8 cellular contexts compared by ENCODE assay signal in the genomic region with DNA sequence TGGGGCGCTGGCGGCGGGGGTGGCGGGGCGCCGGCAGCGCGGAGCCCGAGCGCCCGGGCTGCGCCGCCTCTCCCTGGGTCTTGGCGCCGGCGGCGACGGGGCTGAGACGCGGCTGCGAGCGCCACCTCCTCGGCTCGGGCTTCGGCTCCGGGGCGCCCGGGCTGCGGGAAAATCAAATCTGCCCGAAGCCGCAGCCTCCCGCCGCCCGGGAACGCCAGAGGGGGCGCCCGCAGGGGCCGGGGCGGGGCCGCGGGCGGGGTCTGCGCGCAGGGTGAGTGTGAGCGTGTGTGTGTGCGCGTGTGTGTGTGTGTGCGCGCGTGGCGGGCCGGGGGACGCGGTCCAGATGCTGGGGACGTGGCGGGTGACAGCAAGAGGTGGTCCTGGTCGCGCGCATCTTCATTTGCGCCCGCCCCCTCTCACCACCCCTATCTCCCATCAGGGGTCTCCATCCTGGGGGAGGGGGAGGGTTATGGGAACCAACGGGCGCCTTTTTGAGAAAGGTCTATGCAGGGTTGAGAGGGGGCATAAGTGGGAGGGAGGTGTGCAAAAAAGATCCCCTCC. TPM values are rescaled to one million over a fixed set of nuclear protein-coding genes. Genes with fewer than 3 reads are reported as not detected.
DNase-seq lines count a peak whose midpoint lies in the region; ATAC-seq and TF ChIP-seq lines count a peak whose summit lies in the region.

No MANE protein-coding gene starts in this region.

- CTCF ChIA-PET in Caco-2 (lab: Charles Lee): no interaction called here

- H3K4me3 Mint-ChIP-seq in Caco-2 (ENCODE audit: unreplicated experiment) (peak overlapping the region; percentile 68), neural crest cell (peak overlapping the region; percentile 84)

- H3K4me1 ChIP-seq in Caco-2 (peaks cover 6% of the 10 kb centered on the region; the same call in 1 of the 2 replicates), esophagus squamous epithelium (peaks cover 18 to 42% (median 19%) of the 10 kb centered on the region in 3 donors), urinary bladder (ENCODE audit: insufficient read depth) (peaks cover 7% of the 10 kb centered on the region)

- no peak for TF ChIP-seq POLR2A in esophagus squamous epithelium (IDR thresholded peaks at IDR 0.05)

- H3K4me3 ChIP-seq in Caco-2 (ENCODE audit: low read depth, low read length): peak overlapping the region; percentile 54
- H3K4me3 ChIP-seq in esophagus squamous epithelium: peak overlapping the region; percentile 37 to 77 (median 53)
- H3K4me3 ChIP-seq in urinary bladder (ENCODE audit: low read depth, low read length): peak overlapping the region; percentile 44

- peak in 1 of 2 experiments; percentile 3 for TF ChIP-seq CTCF in Caco-2 (IDR thresholded peaks at IDR 0.05; ENCODE audit: insufficient read depth in 1 of 2, low read depth in 1 of 2, low read length in 1 of 2, severe bottlenecking in 1 of 2, unreplicated experiment in 1 of 2)
- no peak for TF ChIP-seq CTCF in esophagus squamous epithelium (IDR thresholded peaks at IDR 0.05)
- TF ChIP-seq CTCF in neural crest cell (conservative IDR thresholded peaks at IDR 0.05): peak; percentile 42

- 0% methylated on average over 9 of the region's 63 CpGs; no CpG with 5 or more reads in 1 of the 2 donors for WGBS in esophagus squamous epithelium, 2 donors
- WGBS in urinary bladder: 1% methylated on average over 54 of the region's 63 CpGs

- DNase-seq in Caco-2 (peak in 1 of 2 experiments; percentile 61), M059J (ENCODE audit: low read depth) (peak; percentile 51), activated T-cell treated with anti-CD3 and anti-CD28 coated beads for 1 hour (ENCODE audit: low read depth) (peak; percentile 33), esophagus squamous epithelium (lab: John Stamatoyannopoulos, UW) (no peak), neural crest cell (ENCODE audit: low read depth, low spot score) (peak; percentile 51), NCI-H1048 (lab: John Stamatoyannopoulos, UW) (no peak)

- H3K27me3 Mint-ChIP-seq in Caco-2 (ENCODE audit: insufficient read depth, unreplicated experiment) (peaks cover 3% of the 10 kb centered on the region), neural crest cell (ENCODE audit: low read depth) (peaks cover 61% of the 10 kb centered on the region)

- H3K36me3 Mint-ChIP-seq in Caco-2 (ENCODE audit: insufficient read depth, unreplicated experiment): no peaks in the 10 kb centered on the region
- no peaks in the 10 kb centered on the region for H3K36me3 Mint-ChIP-seq in neural crest cell (ENCODE audit: low read depth)

- peak overlapping the region; percentile 24 to 62 (median 55) for H3K27ac ChIP-seq in esophagus squamous epithelium
- H3K27ac ChIP-seq in urinary bladder (ENCODE audit: low read depth): no peak overlapping the region

- POLR2A ChIA-PET in Caco-2 (lab: Charles Lee): no interaction called here

- intact Hi-C loops in Caco-2 (cut with micrococcal nuclease; ENCODE audit: unreplicated experiment): no loop called here
- intact Hi-C loops in esophagus squamous epithelium (cut with DNase I): no loop called here

- H3K36me3 ChIP-seq in Caco-2 (ENCODE audit: control insufficient read depth, insufficient read depth, low read length) (no peaks in the 10 kb centered on the region), esophagus squamous epithelium (no peaks in the 10 kb centered on the region), urinary bladder (ENCODE audit: insufficient read depth) (no peaks in the 10 kb centered on the region)

- H3K9me3 Mint-ChIP-seq in Caco-2 (ENCODE audit: unreplicated experiment) (no peaks in the 10 kb centered on the region), neural crest cell (no peaks in the 10 kb centered on the region)

- ATAC-seq in GM18511 (IDR thresholded peaks at IDR 0.05; ENCODE audit: unreplicated experiment): no peak

- H3K4me1 Mint-ChIP-seq in Caco-2 (ENCODE audit: low read depth, unreplicated experiment) (no peaks in the 10 kb centered on the region), neural crest cell (peaks cover 24% of the 10 kb centered on the region)

- H3K27ac Mint-ChIP-seq in Caco-2 (ENCODE audit: unreplicated experiment): no peak overlapping the region
- no peak overlapping the region for H3K27ac Mint-ChIP-seq in neural crest cell (ENCODE audit: unreplicated experiment)

- no TSS peak for BruUV-seq in Caco-2 (replicated peaks; lab: Mats Ljungman, UMichigan)

- no peaks in the 10 kb centered on the region for H3K9me3 ChIP-seq in Caco-2
- no peaks in the 10 kb centered on the region for H3K9me3 ChIP-seq in esophagus squamous epithelium

- peaks cover 1% of the 10 kb centered on the region; the same call in 1 of the 2 replicates for H3K27me3 ChIP-seq in Caco-2 (replicated peaks; ENCODE audit: control insufficient read depth, insufficient read depth, low read length)
- H3K27me3 ChIP-seq in esophagus squamous epithelium: peaks cover 0 to 37% (median 0%) of the 10 kb centered on the region in 4 donors

RNA-seq across cellular contexts. Expression of a gene that starts 0.7 kb away (rescaled TPM):
- total RNA-seq in Caco-2 (2022): not detected in 2 replicates
- total RNA-seq in M059J (2014; rRNA removed; shearing (Covaris generic)): 0.02 TPM in 1 of 2 replicates, not detected in the other
- total RNA-seq in esophagus squamous epithelium: 1 to 10 TPM; 1.2 to 2.5 (median 1.5) TPM
- total RNA-seq in neural crest cell: 0.54 and 1.0 TPM in 2 replicates
- total RNA-seq in urinary bladder: 4.5 TPM
- 3.3 TPM for polyA plus RNA-seq in urinary bladder

RNA-seq across cellular contexts. Expression of a gene that starts 34.7 kb away (rescaled TPM):
- total RNA-seq in Caco-2 (2022): 57.7 and 61.2 TPM in 2 replicates
- total RNA-seq in M059J (2014; rRNA removed; shearing (Covaris generic)): 73.4 and 84.3 TPM in 2 replicates
- 10 to 100 TPM; 13.4 to 35.4 (median 28.7) TPM for total RNA-seq in esophagus squamous epithelium
- 82.8 and 84.9 TPM in 2 replicates for total RNA-seq in neural crest cell
- 29.3 TPM for total RNA-seq in urinary bladder
- polyA plus RNA-seq in urinary bladder: 17.7 TPM

RNA-seq across cellular contexts. Expression of a gene that starts 45.9 kb away (rescaled TPM):
- 24.4 and 24.5 TPM in 2 replicates for total RNA-seq in Caco-2 (2022)
- 84.5 and 91.1 TPM in 2 replicates for total RNA-seq in M059J (2014; rRNA removed; shearing (Covaris generic))
- total RNA-seq in esophagus squamous epithelium: 10 to 100 TPM; 18.6 to 34.9 (median 23.1) TPM
- 29.0 and 32.3 TPM in 2 replicates for total RNA-seq in neural crest cell
- 41.3 TPM for total RNA-seq in urinary bladder
- polyA plus RNA-seq in urinary bladder: 42.2 TPM

Comparison
In these comparisons a context has a peak if more than half of its experiments do, and no peak if none do; other contexts are left out.
1. DNase-seq: peak in M059J (single experiment), activated T-cell treated with anti-CD3 and anti-CD28 coated beads for 1 hour (single experiment) and neural crest cell (single experiment); none in esophagus squamous epithelium (single experiment) and NCI-H1048 (single experiment).
2. Peak in every context shown above with its lines, with median percentiles within 50 percentile points of each other: H3K4me3 ChIP-seq.